13 cellular contexts compared by ENCODE assay signal in genomic region chr6:152098683-152099082, GRCh38.
DNase-seq lines count a peak whose midpoint lies in the region; ATAC-seq and TF ChIP-seq lines count a peak whose summit lies in the region.
"Had no signal": no experiment of that assay in that cellular context is flagged by ENCODE, and none has a peak within 500 bp of the region (broad histone marks: within the 10 kb centered on the region; RNA-seq: fewer than 3 reads in every experiment).

No MANE protein-coding gene starts in this region.

- H3K27ac Mint-ChIP-seq in T-cell, result no peak overlapping the region
- H3K27ac Mint-ChIP-seq: CD8-positive, alpha-beta memory T cell had no signal

- no peak for TF ChIP-seq POLR2A in vagina (IDR thresholded peaks at IDR 0.05)

- H3K4me2 ChIP-seq in BLaER1 treated with 17β-estradiol and CSF1 and Interleukin-3, amounts not matched to agents 10 nM and 100 nM, result peak overlapping the region in 4 of 11 experiments; percentile 13 to 92 (median 84); a peak in 8 of 22 replicates
- H3K4me2 ChIP-seq: A549 had no signal

- no peaks in the 10 kb centered on the region for H3K4me1 Mint-ChIP-seq in T-cell
- H3K4me1 Mint-ChIP-seq: CD8-positive, alpha-beta memory T cell had no signal

- DNase-seq in RWPE2 (ENCODE audit: low spot score) (no peak), vagina (ENCODE audit: extremely low spot score in 2 of 2) (peak in 1 of 2 donors; percentile 80), T-cell (no peak), cerebellum (ENCODE audit: low spot score) (no peak)
- DNase-seq: BE2C; Caco-2; CD8-positive, alpha-beta memory T cell; GF-D8; GOT3; H9 had no signal

- H3K4me3 Mint-ChIP-seq in T-cell, result no peak overlapping the region
- H3K4me3 Mint-ChIP-seq: CD8-positive, alpha-beta memory T cell; H9 had no signal

- ATAC-seq in RWPE2 (ENCODE audit: low read depth) (no peak), T-cell (replicated peaks in 1 of 4) (no peak)
- ATAC-seq: A549 had no signal

- no peaks in the 10 kb centered on the region for H3K27me3 ChIP-seq in BLaER1 treated with 17β-estradiol and CSF1 and Interleukin-3, amounts not matched to agents 10 nM and 100 nM
- H3K27me3 ChIP-seq in RWPE2 (ENCODE audit: insufficient read depth, poor library complexity, severe bottlenecking) (no peaks in the 10 kb centered on the region), vagina (no peaks in the 10 kb centered on the region)
- H3K27me3 ChIP-seq: BE2C had no signal

- peaks cover 0 to 66% (median 6%) of the 10 kb centered on the region in 10 experiments; a peak in 10 of 20 replicates for H3K4me1 ChIP-seq in BLaER1 treated with 17β-estradiol and CSF1 and Interleukin-3, amounts not matched to agents 10 nM and 100 nM
- H3K4me1 ChIP-seq in RWPE2 (ENCODE audit: insufficient read depth, poor library complexity, severe bottlenecking), result peaks cover 41% of the 10 kb centered on the region
- H3K4me1 ChIP-seq in vagina, result peaks cover 35% of the 10 kb centered on the region
- H3K4me1 ChIP-seq: BE2C had no signal

- H4K20me1 ChIP-seq in BLaER1 treated with 17β-estradiol and CSF1 and Interleukin-3, amounts not matched to agents 10 nM and 100 nM, result peaks cover 0 to 11% (median 8%) of the 10 kb centered on the region in 11 experiments; a peak in 11 of 22 replicates

- peak overlapping the region; percentile 33 to 75 (median 64) for H3K4me3 ChIP-seq in BLaER1 treated with 17β-estradiol and CSF1 and Interleukin-3, amounts not matched to agents 10 nM and 100 nM
- H3K4me3 ChIP-seq in RWPE2 (ENCODE audit: severe bottlenecking) (no peak overlapping the region), WI38 (ENCODE audit: low read depth, low read length) (peak overlapping the region; percentile 58), vagina (no peak overlapping the region)
- H3K4me3 ChIP-seq: A549 had no signal

- H3K9me3 Mint-ChIP-seq in T-cell, result no peaks in the 10 kb centered on the region
- H3K9me3 Mint-ChIP-seq: CD8-positive, alpha-beta memory T cell; H9 had no signal

- no peaks in the 10 kb centered on the region for H3K27me3 Mint-ChIP-seq in T-cell

- H3K9me3 ChIP-seq in BLaER1 treated with 17β-estradiol and CSF1 and Interleukin-3, amounts not matched to agents 10 nM and 100 nM (replicated peaks in 1 of 11), result peaks cover 0 to 11% (median 0%) of the 10 kb centered on the region in 11 experiments; a peak in 4 of 22 replicates
- H3K9me3 ChIP-seq in RWPE2 (ENCODE audit: severe bottlenecking) (no peaks in the 10 kb centered on the region), vagina (no peaks in the 10 kb centered on the region)
- H3K9me3 ChIP-seq: BE2C, Caco-2 had no signal

- H3K36me3 ChIP-seq in BLaER1 treated with 17β-estradiol and CSF1 and Interleukin-3, amounts not matched to agents 10 nM and 100 nM, result peaks cover 0 to 9% (median 6%) of the 10 kb centered on the region in 11 experiments; a peak in 9 of 22 replicates
- no peaks in the 10 kb centered on the region for H3K36me3 ChIP-seq in RWPE2 (ENCODE audit: low read depth)
- peaks cover 0 to 12% of the 10 kb centered on the region in 2 donors for H3K36me3 ChIP-seq in vagina
- H3K36me3 ChIP-seq: BE2C had no signal

- CTCF ChIA-PET in T-cell (lab: Charles Lee), result no interaction called here

- intact Hi-C loops in vagina (cut with DNase I), result no loop called here

- no peaks in the 10 kb centered on the region for H3K36me3 Mint-ChIP-seq in T-cell

- POLR2A ChIA-PET in T-cell (lab: Charles Lee), result no interaction called here

- peak overlapping the region in 10 of 11 experiments; percentile 19 to 80 (median 65); a peak in 19 of 22 replicates for H3K27ac ChIP-seq in BLaER1 treated with 17β-estradiol and CSF1 and Interleukin-3, amounts not matched to agents 10 nM and 100 nM
- H3K27ac ChIP-seq in RWPE2 (ENCODE audit: poor library complexity, severe bottlenecking) (peak overlapping the region; percentile 87), vagina (peak overlapping the region; percentile 70)

- TF ChIP-seq CTCF in RWPE2 (IDR thresholded peaks at IDR 0.05; ENCODE audit: poor library complexity, severe bottlenecking), result no peak
- TF ChIP-seq CTCF in WI38 (IDR thresholded peaks at IDR 0.05; ENCODE audit: low read depth, low read length), result no peak
- TF ChIP-seq CTCF in vagina (IDR thresholded peaks at IDR 0.05), result no peak

- H3K9ac ChIP-seq in BLaER1 treated with 17β-estradiol and CSF1 and Interleukin-3, amounts not matched to agents 10 nM and 100 nM, result peak overlapping the region in 10 of 11 experiments; percentile 62 to 83 (median 77); a peak in 19 of 22 replicates

Comparison
In these comparisons a context has a peak if more than half of its experiments do, and no peak if none do; other contexts are left out.
1. H3K4me3 ChIP-seq: peak in BLaER1 treated with 17β-estradiol and CSF1 and Interleukin-3, amounts not matched to agents 10 nM and 100 nM (10 of 10) and WI38 (single experiment); none in RWPE2 (single experiment) and vagina (0 of 2).
2. Peak in every context shown above with its lines, with median percentiles within 50 percentile points of each other: H3K27ac ChIP-seq.